11 cellular contexts compared by ENCODE assay signal in genomic region chr1:39896909-39897685, GRCh38. TPM values are rescaled to one million over a fixed set of nuclear protein-coding genes. Genes with fewer than 3 reads are reported as not detected.
DNase-seq lines count a peak whose midpoint lies in the region; ATAC-seq and TF ChIP-seq lines count a peak whose summit lies in the region.
"Had no signal": no experiment of that assay in that cellular context is flagged by ENCODE, and none has a peak within 500 bp of the region (broad histone marks: within the 10 kb centered on the region; RNA-seq: fewer than 3 reads in every experiment).

No MANE protein-coding gene starts in this region.

- peak; percentile 9 to 44; a peak in 2 of 4 replicates for TF ChIP-seq CTCF in GM23338 (conservative IDR thresholded peaks at IDR 0.05; ENCODE audit: low read depth in 2 of 2)

- peaks cover 23% of the 10 kb centered on the region for H3K27me3 Mint-ChIP-seq in GM23338 (ENCODE audit: insufficient read depth, low read depth, poor library complexity)

- peaks cover 16% of the 10 kb centered on the region for H3K27me3 ChIP-seq in GM23338 (ENCODE audit: insufficient read depth)
- peaks cover 3% of the 10 kb centered on the region for H3K27me3 ChIP-seq in ectodermal cell (ENCODE audit: control insufficient read depth, insufficient read depth, low read length, poor library complexity, severe bottlenecking)
- peaks cover 0 to 10% (median 0%) of the 10 kb centered on the region in 3 experiments for H3K27me3 ChIP-seq in neuronal stem cell (ENCODE audit: control insufficient read depth in 3 of 3, insufficient read depth in 3 of 3, low read depth in 1 of 3, low read length in 3 of 3)

- H3K9me2 ChIP-seq in GM23338 (ENCODE audit: insufficient read depth): no peaks in the 10 kb centered on the region

- H3K36me3 ChIP-seq in GM23338 (ENCODE audit: insufficient read depth) (no peaks in the 10 kb centered on the region), ectodermal cell (ENCODE audit: control insufficient read depth, insufficient read depth, low read length) (no peaks in the 10 kb centered on the region), neuronal stem cell (replicated peaks in 1 of 2; ENCODE audit: control insufficient read depth in 2 of 2, insufficient read depth in 2 of 2, low read length in 2 of 2) (peaks cover 0 to 38% of the 10 kb centered on the region in 2 donors)
- H3K36me3 ChIP-seq: Peyer's patch had no signal

- ATAC-seq in GM23338 (peak; percentile 0; the same call in 1 of the 3 replicates), HG03196 (IDR thresholded peaks at IDR 0.05; ENCODE audit: unreplicated experiment) (no peak)

- H3K9ac ChIP-seq in neuronal stem cell (ENCODE audit: low read depth, low read length, poor library complexity): no peak overlapping the region

- peak overlapping the region; percentile 7 for H2BK120ac ChIP-seq in neuronal stem cell (ENCODE audit: low read depth, low read length)

- H3K4me1 Mint-ChIP-seq in GM23338: peaks cover 74% of the 10 kb centered on the region

- no peaks in the 10 kb centered on the region for H3K79me1 ChIP-seq in neuronal stem cell (ENCODE audit: low read depth, low read length)

- H4K20me1 ChIP-seq in GM23338 (replicated peaks; ENCODE audit: insufficient read depth): no peaks in the 10 kb centered on the region

- H4K8ac ChIP-seq in neuronal stem cell (ENCODE audit: low read depth, low read length): no peak overlapping the region

- peaks cover 9% of the 10 kb centered on the region for H3K79me2 ChIP-seq in GM23338 (replicated peaks; ENCODE audit: insufficient read depth)

- H3K4me2 ChIP-seq in GM23338 (peak overlapping the region; percentile 66; the same call in 1 of the 2 replicates), neuronal stem cell (ENCODE audit: insufficient read depth, low read length, poor library complexity, severe bottlenecking) (no peak overlapping the region)

- peak overlapping the region; percentile 57 for H2BK5ac ChIP-seq in neuronal stem cell (ENCODE audit: low read length)

- H2AFZ ChIP-seq in GM23338 (no peak overlapping the region), neuronal stem cell (ENCODE audit: low read length) (no peak overlapping the region)

- H3K23ac ChIP-seq in neuronal stem cell (ENCODE audit: low read depth, low read length, poor library complexity): no peak overlapping the region

- H2BK15ac ChIP-seq in neuronal stem cell (ENCODE audit: low read length): no peak overlapping the region

- peaks cover 16% of the 10 kb centered on the region; the same call in 2 of the 3 replicates for H3K36me3 Mint-ChIP-seq in GM23338 (ENCODE audit: low read depth)

- H3K4me1 ChIP-seq in GM23338 (ENCODE audit: insufficient read depth) (peaks cover 69% of the 10 kb centered on the region), ectodermal cell (ENCODE audit: control insufficient read depth, insufficient read depth, low read length) (peaks cover 60% of the 10 kb centered on the region), neuronal stem cell (ENCODE audit: control insufficient read depth in 2 of 2, insufficient read depth in 1 of 2, low read depth in 1 of 2, low read length in 2 of 2) (peaks cover 49 to 68% of the 10 kb centered on the region in 2 donors)

- H3K9me3 Mint-ChIP-seq in GM23338: no peaks in the 10 kb centered on the region

- H3K4me3 ChIP-seq in GM23338: peak overlapping the region; percentile 41; the same call in 1 of the 2 replicates
- H3K4me3 ChIP-seq in ectodermal cell (ENCODE audit: insufficient read depth, low read depth, low read length): no peak overlapping the region
- no peak overlapping the region for H3K4me3 ChIP-seq in neuronal stem cell (ENCODE audit: low read length in 2 of 2)
- H3K4me3 ChIP-seq: Peyer's patch had no signal

- H3F3A ChIP-seq in GM23338 (replicated peaks; ENCODE audit: low read depth): peaks cover 10% of the 10 kb centered on the region

- H3K4ac ChIP-seq in neuronal stem cell (ENCODE audit: low read length): no peak overlapping the region

- H3K9me3 ChIP-seq in ectodermal cell (ENCODE audit: control insufficient read depth, low read length) (no peaks in the 10 kb centered on the region), neuronal stem cell (replicated peaks in 1 of 2; ENCODE audit: control insufficient read depth in 2 of 2, insufficient read depth in 1 of 2, low read depth in 1 of 2, low read length in 2 of 2) (no peaks in the 10 kb centered on the region)
- H3K9me3 ChIP-seq: Caco-2, Peyer's patch had no signal

- no peak overlapping the region for H2BK12ac ChIP-seq in neuronal stem cell (ENCODE audit: low read length)

- H3K4me3 Mint-ChIP-seq in GM23338: peak overlapping the region; percentile 86; the same call in 1 of the 3 replicates

- H3K27ac Mint-ChIP-seq in GM23338: peak overlapping the region; percentile 87; the same call in 1 of the 2 replicates

- H3K18ac ChIP-seq in neuronal stem cell (ENCODE audit: low read length): peak overlapping the region; percentile 53

- H3K27ac ChIP-seq in GM23338 (ENCODE audit: low read depth): peak overlapping the region; percentile 89; the same call in 1 of the 2 replicates
- peak overlapping the region; percentile 92 for H3K27ac ChIP-seq in ectodermal cell (ENCODE audit: insufficient read depth, low read depth, low read length, poor library complexity, severe bottlenecking)
- H3K27ac ChIP-seq in neuronal stem cell (replicated peaks; ENCODE audit: low read length): peak overlapping the region; percentile 75
- H3K27ac ChIP-seq: Peyer's patch, VCaP had no signal

- DNase-seq in GM23338 (ENCODE audit: low spot score) (peak; percentile 54), NCI-H510A treated with DMSO at 0.1 percent for 48 hours (lab: John Stamatoyannopoulos, UW) (peak; percentile 100), neuronal stem cell (ENCODE audit: low spot score) (no peak), iPS-NIHi11 (ENCODE audit: low spot score) (no peak), activated T-cell treated with anti-CD3 and anti-CD28 coated beads for 4 hours (no peak)
- DNase-seq: Caco-2, erythroblast had no signal

- 73 to 82% methylated on average over 11 of the region's 11 CpGs for WGBS in ectodermal cell, 2 experiments
- WGBS in neuronal stem cell (ENCODE audit: extremely low coverage in 2 of 2, insufficient read length in 2 of 2, insufficient replicate concordance in 1 of 2), 2 donors: no CpG with 5 or more reads among the region's 11 CpGs

- H2AK5ac ChIP-seq in neuronal stem cell (ENCODE audit: low read depth, low read length): peak overlapping the region; percentile 57

- no peak overlapping the region for H3K14ac ChIP-seq in neuronal stem cell (ENCODE audit: low read length)

- H4K91ac ChIP-seq in neuronal stem cell (ENCODE audit: low read depth, low read length, poor library complexity): no peak overlapping the region

TF ChIP-seq in GM23338, 12 proteins besides CTCF, POLR2A, EP300 and RAD21:
- no peak for TF ChIP-seq ZNF114 (CRISPR knock-in tag; IDR thresholded peaks at IDR 0.05)

RNA-seq across cellular contexts. Expression of gene MYCL, which starts 4.6 kb away (rescaled TPM):
- 38.8 and 41.1 TPM in 2 replicates for total RNA-seq in GM23338 (2014; rRNA removed; shearing (Covaris generic))
- polyA plus RNA-seq in GM23338 (2016; fragmentation: Nextera tagmentation; extraction: Ambion mirVana): 8.2 and 9.1 TPM in 2 replicates
- 48.7 TPM for polyA plus RNA-seq in ectodermal cell (2013, experiment 1 of 4)
- 63.9 TPM for polyA plus RNA-seq in ectodermal cell (2013, experiment 2 of 4)
- polyA plus RNA-seq in ectodermal cell (2013, experiment 3 of 4): 49.1 TPM
- polyA plus RNA-seq in ectodermal cell (2013, experiment 4 of 4): 56.8 TPM
- polyA plus RNA-seq in neuronal stem cell (2013, experiment 1 of 2): 21.4 TPM
- polyA plus RNA-seq in neuronal stem cell (2013, experiment 2 of 2): 21.2 TPM

RNA-seq across cellular contexts. Expression of gene TRIT1, which starts 13.8 kb away (rescaled TPM):
- total RNA-seq in GM23338 (2014; rRNA removed; shearing (Covaris generic)): 31.0 and 31.8 TPM in 2 replicates
- 19.4 and 24.3 TPM in 2 replicates for polyA plus RNA-seq in GM23338 (2016; fragmentation: Nextera tagmentation; extraction: Ambion mirVana)
- polyA plus RNA-seq in ectodermal cell (2013, experiment 1 of 4): 42.0 TPM
- 51.9 TPM for polyA plus RNA-seq in ectodermal cell (2013, experiment 2 of 4)
- 44.7 TPM for polyA plus RNA-seq in ectodermal cell (2013, experiment 3 of 4)
- 46.4 TPM for polyA plus RNA-seq in ectodermal cell (2013, experiment 4 of 4)
- polyA plus RNA-seq in neuronal stem cell (2013, experiment 1 of 2): 33.8 TPM
- polyA plus RNA-seq in neuronal stem cell (2013, experiment 2 of 2): 35.1 TPM

RNA-seq across cellular contexts. Expression of gene MFSD2A, which starts 57.8 kb away (rescaled TPM):
- total RNA-seq in GM23338 (2014; rRNA removed; shearing (Covaris generic)): 22.1 and 23.9 TPM in 2 replicates
- 16.1 and 17.9 TPM in 2 replicates for polyA plus RNA-seq in GM23338 (2016; fragmentation: Nextera tagmentation; extraction: Ambion mirVana)
- polyA plus RNA-seq in ectodermal cell (2013, experiment 1 of 4): 2.5 TPM
- 1.5 TPM for polyA plus RNA-seq in ectodermal cell (2013, experiment 2 of 4)
- 2.3 TPM for polyA plus RNA-seq in ectodermal cell (2013, experiment 3 of 4)
- polyA plus RNA-seq in ectodermal cell (2013, experiment 4 of 4): 2.4 TPM
- polyA plus RNA-seq in neuronal stem cell (2013, experiment 1 of 2): 2.1 TPM
- 2.4 TPM for polyA plus RNA-seq in neuronal stem cell (2013, experiment 2 of 2)

Comparison
In these comparisons a context has a peak if more than half of its experiments do, and no peak if none do; other contexts are left out.
1. DNase-seq: peak in GM23338 (single experiment) and NCI-H510A treated with DMSO at 0.1 percent for 48 hours (single experiment); none in neuronal stem cell (single experiment), iPS-NIHi11 (single experiment) and activated T-cell treated with anti-CD3 and anti-CD28 coated beads for 4 hours (single experiment).
2. Peak in every context shown above with its lines, with median percentiles within 50 percentile points of each other: H3K27ac ChIP-seq.